In the genomic region with DNA sequence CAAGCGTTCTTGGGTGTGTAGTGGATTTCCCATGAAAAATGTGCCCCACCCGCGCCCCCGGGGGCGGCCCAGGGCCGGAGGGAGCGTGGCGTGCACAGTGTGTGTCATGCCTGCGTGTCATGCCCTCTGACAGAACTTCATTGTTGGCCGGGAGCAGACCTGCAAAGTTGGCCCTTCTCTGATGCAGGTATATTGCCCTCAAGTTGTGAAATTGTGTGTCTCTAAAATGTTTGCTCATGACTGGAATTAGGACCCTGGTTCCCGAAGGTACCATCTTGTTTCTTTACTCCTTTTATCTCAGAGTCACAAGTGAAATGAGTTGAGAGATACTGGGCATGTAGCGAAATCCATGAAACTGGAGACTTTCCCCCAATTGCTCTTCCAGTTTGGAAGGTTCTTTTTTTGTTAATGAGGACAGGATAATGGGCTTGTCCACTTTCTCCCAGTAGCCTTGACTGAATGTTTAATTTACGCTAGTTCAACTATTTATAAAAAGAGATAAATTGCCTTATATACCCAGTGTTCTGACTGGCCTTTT, we compare ENCODE assay signal across 1 cellular context.
TF ChIP-seq lines count a peak whose summit lies in the region.

No MANE protein-coding gene starts in this region.

TF ChIP-seq in H1, 55 proteins besides CTCF, POLR2A, EP300 and RAD21:
- TF ChIP-seq E2F6 (IDR thresholded peaks at IDR 0.05) (0 out of 2 replicates have a peak, but pooled peaks have one; percentile 2), CTBP2 (IDR thresholded peaks at IDR 0.05; ENCODE audit: borderline replicate concordance, insufficient read depth, insufficient read length, low read length) (no peak)
